In the genomic region with DNA sequence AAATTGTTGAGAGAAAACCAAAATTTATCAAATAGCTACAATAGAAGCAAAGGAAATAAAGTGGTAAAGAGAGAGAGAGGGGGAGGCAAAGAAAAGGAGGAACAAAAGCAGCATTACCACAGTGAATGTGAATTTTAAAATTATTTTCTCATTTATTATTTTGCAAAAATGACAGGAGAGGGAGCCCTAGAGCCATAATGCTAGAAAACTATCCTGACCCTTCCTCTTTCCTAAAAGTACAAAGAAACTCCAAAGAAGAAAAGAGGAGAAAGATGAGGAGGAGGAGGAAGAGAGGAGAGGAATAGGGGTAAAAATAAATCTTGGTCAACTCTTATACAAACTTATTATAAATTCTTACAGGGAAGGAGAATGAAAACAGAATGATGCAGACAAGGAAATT, we compare ENCODE assay signal across 9 cellular contexts.
DNase-seq lines count a peak whose midpoint lies in the region; FAIRE-seq and TF ChIP-seq lines count a peak whose summit lies in the region.
"Had no signal": no experiment of that assay in that cellular context is flagged by ENCODE, and none has a peak within 500 bp of the region (broad histone marks: within the 10 kb centered on the region; RNA-seq: fewer than 3 reads in every experiment).

No MANE protein-coding gene starts in this region.

- peaks cover 1% of the 10 kb centered on the region for H3K4me1 Mint-ChIP-seq in progenitor cell of endocrine pancreas (ENCODE audit: low read depth)
- H3K4me1 Mint-ChIP-seq in T-helper 2 cell treated with Interferon-gamma antibody and Interleukin-4, amounts not matched to agents 5 μg/mL and 100 μg/mL, for 36 hours (ENCODE audit: low read depth), result no peaks in the 10 kb centered on the region

- no peaks in the 10 kb centered on the region for H3K27me3 Mint-ChIP-seq in progenitor cell of endocrine pancreas
- H3K27me3 Mint-ChIP-seq in T-helper 2 cell treated with Interferon-gamma antibody and Interleukin-4, amounts not matched to agents 5 μg/mL and 100 μg/mL, for 36 hours (ENCODE audit: low read depth), result no peaks in the 10 kb centered on the region

- H3K9me3 Mint-ChIP-seq in progenitor cell of endocrine pancreas (ENCODE audit: low read depth), result peaks cover 1% of the 10 kb centered on the region
- peaks cover 5% of the 10 kb centered on the region for H3K9me3 Mint-ChIP-seq in T-helper 2 cell treated with Interferon-gamma antibody and Interleukin-4, amounts not matched to agents 5 μg/mL and 100 μg/mL, for 36 hours
- H3K9me3 Mint-ChIP-seq: CD8-positive, alpha-beta T cell had no signal

- peak; percentile 17 for TF ChIP-seq CTCF in bronchial epithelial cell (IDR thresholded peaks at IDR 0.05; ENCODE audit: insufficient read depth, low read length, severe bottlenecking)
- TF ChIP-seq CTCF in progenitor cell of endocrine pancreas (IDR thresholded peaks at IDR 0.05; ENCODE audit: unreplicated experiment), result peak; percentile 36

- H3K36me3 Mint-ChIP-seq in progenitor cell of endocrine pancreas (ENCODE audit: insufficient read depth), result peaks cover 1% of the 10 kb centered on the region
- H3K36me3 Mint-ChIP-seq in T-helper 2 cell treated with Interferon-gamma antibody and Interleukin-4, amounts not matched to agents 5 μg/mL and 100 μg/mL, for 36 hours (ENCODE audit: low read depth), result no peaks in the 10 kb centered on the region
- H3K36me3 Mint-ChIP-seq: CD8-positive, alpha-beta T cell had no signal

- no peak overlapping the region for H3K4me3 Mint-ChIP-seq in progenitor cell of endocrine pancreas (ENCODE audit: low read depth)
- H3K4me3 Mint-ChIP-seq in T-helper 2 cell treated with Interferon-gamma antibody and Interleukin-4, amounts not matched to agents 5 μg/mL and 100 μg/mL, for 36 hours, result no peak overlapping the region
- H3K4me3 Mint-ChIP-seq: CD8-positive, alpha-beta T cell had no signal

- H3K27ac Mint-ChIP-seq in progenitor cell of endocrine pancreas, result no peak overlapping the region
- H3K27ac Mint-ChIP-seq in T-helper 2 cell treated with Interferon-gamma antibody and Interleukin-4, amounts not matched to agents 5 μg/mL and 100 μg/mL, for 36 hours, result no peak overlapping the region
- H3K27ac Mint-ChIP-seq: CD8-positive, alpha-beta T cell had no signal

- no peaks in the 10 kb centered on the region for H3K36me3 ChIP-seq in bronchial epithelial cell (ENCODE audit: control insufficient read depth, insufficient read depth, low read length)

- no peak for FAIRE-seq in bronchial epithelial cell (lab: Jason Lieb, UNC)

- H3K27me3 ChIP-seq in bronchial epithelial cell (ENCODE audit: control insufficient read depth, insufficient read depth, low read length), result no peaks in the 10 kb centered on the region

- no peak overlapping the region for H3K4me3 ChIP-seq in bronchial epithelial cell (ENCODE audit: low read depth, low read length)

- peak; percentile 10 to 25 for DNase-seq in NOMO-1 (lab: John Stamatoyannopoulos, UW; ENCODE audit: unreplicated experiment in 2 of 2)
- no peak for DNase-seq in NOMO-1 treated with dmso at 0.1 percent for 144 hours (lab: John Stamatoyannopoulos, UW; ENCODE audit: unreplicated experiment)
- DNase-seq in NCI-H69 (lab: John Stamatoyannopoulos, UW), result peak; percentile 34
- no peak for DNase-seq in bronchial epithelial cell (ENCODE audit: low read depth)
- no peak for DNase-seq in progenitor cell of endocrine pancreas (ENCODE audit: low spot score, unreplicated experiment)
- DNase-seq in T-helper 2 cell treated with Interferon-gamma antibody and Interleukin-4, amounts not matched to agents 5 μg/mL and 100 μg/mL, for 36 hours (ENCODE audit: low spot score), result no peak
- no peak for DNase-seq in effector CD8-positive, alpha-beta T cell (lab: John Stamatoyannopoulos, UW)
- DNase-seq in COLO668 (lab: John Stamatoyannopoulos, UW; ENCODE audit: unreplicated experiment), result no peak
- DNase-seq: CD8-positive, alpha-beta T cell had no signal

Comparison
In these comparisons a context has a peak if more than half of its experiments do, and no peak if none do; other contexts are left out.
1. DNase-seq: peak in NOMO-1 (2 of 2) and NCI-H69 (single experiment); none in NOMO-1 treated with dmso at 0.1 percent for 144 hours (single experiment), bronchial epithelial cell (single experiment), progenitor cell of endocrine pancreas (single experiment), T-helper 2 cell treated with Interferon-gamma antibody and Interleukin-4, amounts not matched to agents 5 μg/mL and 100 μg/mL, for 36 hours (single experiment), effector CD8-positive, alpha-beta T cell (single experiment) and COLO668 (single experiment).